In the genomic region with DNA sequence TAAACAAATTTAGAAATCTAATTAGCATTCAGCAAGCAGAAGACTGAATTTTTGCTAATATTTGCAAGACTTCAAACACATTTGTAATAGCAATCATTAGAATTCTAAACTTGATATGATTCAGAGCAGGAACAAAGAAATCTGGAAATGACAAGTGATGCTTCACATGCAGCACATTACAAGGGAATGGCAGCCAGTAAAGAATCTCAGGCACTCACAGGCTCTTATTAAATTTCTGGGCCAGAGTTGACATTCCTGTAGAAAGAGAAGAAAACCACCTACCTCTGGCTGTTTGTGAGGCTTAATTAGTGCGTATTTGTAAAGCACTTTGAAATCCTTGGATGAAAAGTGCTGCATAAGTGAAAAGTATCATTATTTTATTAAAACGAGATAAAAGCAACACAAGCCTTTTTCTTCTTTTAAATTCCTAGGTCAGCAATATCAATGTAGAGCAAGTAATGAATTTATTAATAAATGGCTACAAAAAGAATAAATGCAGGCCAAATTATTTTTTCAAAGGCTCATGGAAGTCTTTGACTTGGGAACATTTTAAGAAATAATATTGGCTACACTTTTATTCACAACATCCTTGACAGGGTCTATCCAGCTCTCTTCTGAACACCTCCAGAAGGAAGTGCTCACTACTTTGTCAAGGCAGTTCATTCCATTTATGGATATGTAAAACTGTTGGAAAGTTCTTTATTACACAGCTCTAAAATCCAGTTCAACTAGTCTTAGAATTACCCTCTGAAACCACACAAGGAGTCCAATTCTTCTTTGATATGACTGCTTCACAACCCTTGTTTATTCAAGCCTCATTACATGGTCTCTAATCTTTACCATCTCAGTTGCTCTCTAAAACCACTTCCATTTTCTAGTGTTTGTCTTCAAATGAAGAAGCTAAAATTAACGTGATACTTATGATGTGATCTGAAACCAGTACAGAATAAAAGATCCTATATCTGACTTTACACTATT, we compare ENCODE assay signal across 9 cellular contexts. TPM values are rescaled to one million over a fixed set of nuclear protein-coding genes. Genes with fewer than 3 reads are reported as not detected.
DNase-seq lines count a peak whose midpoint lies in the region; ATAC-seq, FAIRE-seq and TF ChIP-seq lines count a peak whose summit lies in the region.
"Had no signal": no experiment of that assay in that cellular context is flagged by ENCODE, and none has a peak within 500 bp of the region (broad histone marks: within the 10 kb centered on the region; RNA-seq: fewer than 3 reads in every experiment).

No MANE protein-coding gene starts in this region.

- H3K4me3 Mint-ChIP-seq in osteocyte (ENCODE audit: unreplicated experiment): no peak overlapping the region
- no peak overlapping the region for H3K4me3 Mint-ChIP-seq in Calu3 (ENCODE audit: low read depth, unreplicated experiment)

- H3K4me3 ChIP-seq in Jurkat, Clone E6-1 (ENCODE audit: low read length): no peak overlapping the region
- H3K4me3 ChIP-seq: SJCRH30 had no signal

- H3K4me1 Mint-ChIP-seq in osteocyte (ENCODE audit: unreplicated experiment) (peaks cover 12% of the 10 kb centered on the region), Calu3 (ENCODE audit: low read depth, unreplicated experiment) (peaks cover 10% of the 10 kb centered on the region)

- H3K27ac Mint-ChIP-seq in osteocyte (ENCODE audit: unreplicated experiment): no peak overlapping the region
- H3K27ac Mint-ChIP-seq in Calu3 (ENCODE audit: unreplicated experiment): no peak overlapping the region

- DNase-seq in GM18507 (ENCODE audit: extremely low spot score, insufficient read length, low read depth) (no peak), left colon (no peak), osteocyte (ENCODE audit: extremely low spot score, unreplicated experiment) (no peak), activated gamma-delta T cell (lab: John Stamatoyannopoulos, UW) (no peak), Calu3 (no peak)
- peak; percentile 53 for DNase-seq in Jurkat, Clone E6-1 (ENCODE audit: low read depth, low spot score)
- DNase-seq: activated effector memory CD4-positive, alpha-beta T cell treated with anti-CD3 and anti-CD28 coated beads, Interleukin-2, amount 50 U/mL, for 16 hours had no signal

- H3K27me3 Mint-ChIP-seq in osteocyte (ENCODE audit: unreplicated experiment) (no peaks in the 10 kb centered on the region), Calu3 (ENCODE audit: unreplicated experiment) (no peaks in the 10 kb centered on the region)

- TF ChIP-seq CTCF in osteocyte (IDR thresholded peaks at IDR 0.05) (no peak), Calu3 (IDR thresholded peaks at IDR 0.05; ENCODE audit: unreplicated experiment) (no peak)

- ATAC-seq in GM21423 (IDR thresholded peaks at IDR 0.05; ENCODE audit: unreplicated experiment) (peak; percentile 70), left colon (peak; percentile 95)

- BruUV-seq in Calu3 (replicated peaks; lab: Mats Ljungman, UMichigan): no TSS peak

- peaks cover 10% of the 10 kb centered on the region for H3K36me3 Mint-ChIP-seq in osteocyte (ENCODE audit: unreplicated experiment)
- no peaks in the 10 kb centered on the region for H3K36me3 Mint-ChIP-seq in Calu3 (ENCODE audit: insufficient read depth, unreplicated experiment)

- intact Hi-C loops in left colon (cut with DNase I, micrococcal nuclease) (loop anchor here in 1 of 2 donors (10.0 kb wide), 1 partner anchor 959 kb away; no protein-coding TSS in a partner anchor), Calu3 (cut with micrococcal nuclease; ENCODE audit: unreplicated experiment) (loop anchor here (10.0 kb wide), 2 partner anchors 609 to 759 kb away; a partner anchor contains a TSS)

- no peaks in the 10 kb centered on the region for H3K9me3 Mint-ChIP-seq in osteocyte (ENCODE audit: unreplicated experiment)
- no peaks in the 10 kb centered on the region for H3K9me3 Mint-ChIP-seq in Calu3 (ENCODE audit: low read depth, unreplicated experiment)

- peak; percentile 66 for FAIRE-seq in GM18507 (lab: Jason Lieb, UNC)

- CTCF ChIA-PET in Calu3 (lab: Charles Lee): no interaction called here

RNA-seq across cellular contexts. Expression of a gene that starts 32.1 kb away (rescaled TPM):
- 11.9 TPM for polyA plus RNA-seq in Jurkat, Clone E6-1 (2012; ENCODE audit: insufficient read depth, insufficient read length)
- total RNA-seq in left colon (10 to 100 TPM; 14.7 to 15.4 TPM), osteocyte (8.0 and 9.2 TPM in 2 replicates), Calu3 (2022) (17.9 and 18.3 TPM in 2 replicates)
